8 cellular contexts compared by ENCODE assay signal in the genomic region with DNA sequence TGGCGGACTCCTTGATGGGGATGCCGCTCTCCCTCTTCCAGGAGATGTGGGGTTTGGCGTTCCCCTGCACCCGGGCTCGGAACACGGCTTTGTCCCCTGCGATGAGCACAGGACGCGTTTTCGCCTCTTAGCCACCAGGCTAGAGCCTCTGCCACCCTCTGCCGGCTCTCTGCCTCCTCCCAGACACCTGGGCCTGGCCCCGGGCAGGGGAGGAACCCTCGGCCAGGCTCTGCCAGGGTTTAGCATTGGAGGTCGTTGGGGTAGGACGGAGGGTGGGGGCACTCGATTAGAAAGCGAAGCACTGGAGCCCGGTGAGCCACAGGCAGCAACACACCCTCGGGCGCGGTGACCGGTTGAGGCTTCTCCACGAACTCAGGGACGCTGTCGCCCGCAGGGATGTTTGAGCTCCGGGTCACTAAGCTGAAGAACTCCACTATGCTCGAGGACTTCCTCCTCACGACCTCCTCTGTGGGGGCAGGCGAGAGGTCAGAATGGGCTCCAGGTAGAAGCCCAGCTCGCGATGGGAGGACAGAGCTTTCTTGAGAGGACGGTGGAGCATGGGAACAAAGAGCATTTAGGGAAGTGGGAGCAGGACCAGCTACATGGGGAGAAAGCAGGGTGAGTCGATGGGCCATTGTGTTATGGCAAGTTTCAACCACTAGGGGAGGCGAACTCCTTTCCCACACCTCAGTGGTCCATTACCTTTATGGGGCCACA. TPM values are rescaled to one million over a fixed set of nuclear protein-coding genes. Genes with fewer than 3 reads are reported as not detected.
DNase-seq lines count a peak whose midpoint lies in the region; ATAC-seq and TF ChIP-seq lines count a peak whose summit lies in the region.

No MANE protein-coding gene starts in this region.

- H3K4me1 ChIP-seq in HUES64 (ENCODE audit: insufficient read depth, low read length) = peaks cover 4% of the 10 kb centered on the region; the same call in 1 of the 2 replicates
- H3K4me1 ChIP-seq in body of pancreas = peaks cover 7% of the 10 kb centered on the region

- peak overlapping the region; percentile 90 to 95 (median 92) for H3K4me3 Mint-ChIP-seq in immature natural killer cell

- peak overlapping the region; percentile 47 for H3K9ac ChIP-seq in HUES64 (ENCODE audit: low read depth, low read length)

- TF ChIP-seq POLR2A in body of pancreas (IDR thresholded peaks at IDR 0.05) = no peak

- no peaks in the 10 kb centered on the region for H3K9me3 Mint-ChIP-seq in immature natural killer cell

- peak; percentile 68 for ATAC-seq in GM21423 (IDR thresholded peaks at IDR 0.05; ENCODE audit: unreplicated experiment)
- peak; percentile 71 for ATAC-seq in body of pancreas

- peaks cover 22% of the 10 kb centered on the region; the same call in 1 of the 2 replicates for H3K27me3 ChIP-seq in HUES64 (ENCODE audit: insufficient read depth, low read length)
- no peaks in the 10 kb centered on the region for H3K27me3 ChIP-seq in body of pancreas

- TF ChIP-seq CTCF in body of pancreas (IDR thresholded peaks at IDR 0.05) = peak; percentile 47 to 85 (median 66)

- H3K27ac ChIP-seq in HUES64 (ENCODE audit: low read depth, low read length) = no peak overlapping the region
- peak overlapping the region; percentile 6 to 54 (median 16) for H3K27ac ChIP-seq in body of pancreas

- H3K4me1 Mint-ChIP-seq in immature natural killer cell = peaks cover 12 to 23% of the 10 kb centered on the region in 2 donors

- DNase-seq in ELR (ENCODE audit: low read depth) (peak; percentile 63), T follicular helper cell (ENCODE audit: low read depth) (peak; percentile 26), body of pancreas (peak; percentile 41 to 62 (median 46)), immature natural killer cell (peak; percentile 36 to 46 (median 41)), amniotic stem cell (lab: John Stamatoyannopoulos, UW) (no peak)
- DNase-seq in stimulated activated CD4-positive, alpha-beta T cell treated with anti-CD3 and anti-CD28 coated beads, Interleukin-12 subunit alpha, Interleukin-12 subunit beta, amount 100 ng/mL, for 4 hours = peak; percentile 40

- no peaks in the 10 kb centered on the region for H3K36me3 ChIP-seq in HUES64 (ENCODE audit: insufficient read depth, low read length)
- no peaks in the 10 kb centered on the region for H3K36me3 ChIP-seq in body of pancreas (replicated peaks in 1 of 2; ENCODE audit: insufficient read depth in 1 of 2, low read depth in 2 of 2)

- H3K27ac Mint-ChIP-seq in immature natural killer cell = peak overlapping the region in 4 of 6 donors; percentile 46 to 81 (median 80)

- H3K9me3 ChIP-seq in HUES64 (ENCODE audit: insufficient read depth, low read depth, low read length) = no peaks in the 10 kb centered on the region
- H3K9me3 ChIP-seq in body of pancreas = no peaks in the 10 kb centered on the region

- intact Hi-C loops in body of pancreas (cut with DNase I) = no loop called here

- H3K36me3 Mint-ChIP-seq in immature natural killer cell = no peaks in the 10 kb centered on the region

- peaks cover 2 to 6% (median 5%) of the 10 kb centered on the region in 3 donors for H3K27me3 Mint-ChIP-seq in immature natural killer cell (ENCODE audit: low read depth in 3 of 3)

- H3K4me3 ChIP-seq in HUES64 (ENCODE audit: low read length) = peak overlapping the region; percentile 61
- H3K4me3 ChIP-seq in body of pancreas = peak overlapping the region; percentile 33 to 38

- 1% methylated on average over 35 of the region's 35 CpGs for WGBS in HUES64
- WGBS in body of pancreas, 2 donors = 8 to 13% methylated on average over 15 to 35 of the region's 35 CpGs

RNA-seq across cellular contexts. Expression of a gene that starts 4.3 kb away (rescaled TPM):
- polyA plus RNA-seq in HUES64 (2013, experiment 1 of 2) = not detected
- polyA plus RNA-seq in HUES64 (2013, experiment 2 of 2) = not detected
- not detected for total RNA-seq in body of pancreas
- polyA plus RNA-seq in immature natural killer cell = under 1 TPM in 2 of 3 donors, not detected in 1; 0.20 to 0.46 TPM

RNA-seq across cellular contexts. Expression of a gene that starts 23.2 kb away (rescaled TPM):
- polyA plus RNA-seq in HUES64 (2013, experiment 1 of 2) = 0.70 TPM
- polyA plus RNA-seq in HUES64 (2013, experiment 2 of 2) = 0.76 TPM
- total RNA-seq in body of pancreas = 1 to 10 TPM; 4.7 to 5.6 TPM
- 1 to 10 TPM in 1 of 3 donors, under 1 TPM in 2; 0.43 to 2.1 (median 0.92) TPM for polyA plus RNA-seq in immature natural killer cell
